Comparison of ENCODE assay signal across 1 cellular context in genomic region chr18:35616664-35617423, GRCh38.
TF ChIP-seq lines count a peak whose summit lies in the region.

No MANE protein-coding gene starts in this region.

TF ChIP-seq in H1, 55 proteins besides CTCF, POLR2A, EP300 and RAD21:
- TF ChIP-seq POU5F1 (IDR thresholded peaks at IDR 0.05; ENCODE audit: low read depth, low read length) (no peak), EGR1 (IDR thresholded peaks at IDR 0.05; ENCODE audit: borderline replicate concordance, low read depth, low read length) (no peak), NANOG (IDR thresholded peaks at IDR 0.05; ENCODE audit: insufficient read depth, low read depth, low read length, poor library complexity, severe bottlenecking) (no peak), USF2 (IDR thresholded peaks at IDR 0.05; ENCODE audit: low read length) (no peak), SIX5 (IDR thresholded peaks at IDR 0.05; ENCODE audit: low read depth, low read length) (no peak), NRF1 (IDR thresholded peaks at IDR 0.05; ENCODE audit: low read depth, low read length) (no peak), SUZ12 (IDR thresholded peaks at IDR 0.05; ENCODE audit: low read length) (no peak), HDAC6 (IDR thresholded peaks at IDR 0.05; ENCODE audit: low read depth, low read length) (no peak), ATF3 (IDR thresholded peaks at IDR 0.05; ENCODE audit: insufficient read depth, low read depth, low read length) (no peak), FOSL1 (IDR thresholded peaks at IDR 0.05; ENCODE audit: insufficient read depth, low read depth, low read length) (no peak), SRF (IDR thresholded peaks at IDR 0.05; ENCODE audit: low read depth, low read length) (no peak), GABPA (IDR thresholded peaks at IDR 0.05; ENCODE audit: borderline replicate concordance, insufficient read depth, low read length) (no peak), SIRT6 (IDR thresholded peaks at IDR 0.05; ENCODE audit: low read length) (no peak), EZH2 (IDR thresholded peaks at IDR 0.05; ENCODE audit: low read depth, low read length, severe bottlenecking) (no peak), ASH2L (IDR thresholded peaks at IDR 0.05; ENCODE audit: low read length) (no peak), SP1 (IDR thresholded peaks at IDR 0.05; ENCODE audit: low read depth, low read length) (no peak), MAFK (IDR thresholded peaks at IDR 0.05; ENCODE audit: low read depth, low read length) (no peak), POLR2AphosphoS5 (IDR thresholded peaks at IDR 0.05; ENCODE audit: low read depth, low read length) (no peak), YY1 (IDR thresholded peaks at IDR 0.05; ENCODE audit: low read depth, low read length) (no peak)
TF ChIP-seq in H1: peak in this region for 0.
